Comparison of ENCODE assay signal across 1 cellular context in genomic region chr13:86741762-86742285, GRCh38.
TF ChIP-seq lines count a peak whose summit lies in the region.

No MANE protein-coding gene starts in this region.

TF ChIP-seq in GM23338, 12 proteins besides CTCF, POLR2A, EP300 and RAD21 (continued from another document):
- TF ChIP-seq ETS1 (IDR thresholded peaks at IDR 0.05) (no peak), EZH2phosphoT487 (IDR thresholded peaks at IDR 0.05; ENCODE audit: unreplicated experiment) (no peak), STAT1 (IDR thresholded peaks at IDR 0.05; ENCODE audit: unreplicated experiment) (no peak), ZNF462 (CRISPR knock-in tag; IDR thresholded peaks at IDR 0.05) (no peak), POLR2AphosphoS5 (IDR thresholded peaks at IDR 0.05; ENCODE audit: low read depth) (no peak), ZNF114 (CRISPR knock-in tag; IDR thresholded peaks at IDR 0.05) (no peak), CREB1 (CRISPR knock-in tag; IDR thresholded peaks at IDR 0.05; ENCODE audit: low read depth) (no peak)
TF ChIP-seq in GM23338: peak in this region for 0.
